Comparison of ENCODE assay signal across 2 cellular contexts in genomic region chr1:150777544-150777943, GRCh38.
TF ChIP-seq lines count a peak whose summit lies in the region.

No MANE protein-coding gene starts in this region.

TF ChIP-seq in GM12878, 131 proteins besides CTCF, POLR2A, EP300 and RAD21:
- TF ChIP-seq SPI1 (IDR thresholded peaks at IDR 0.05; ENCODE audit: borderline replicate concordance, insufficient read depth, low read depth, low read length) = 0 out of 2 replicates have a peak, but pooled peaks have one; percentile 8
- TF ChIP-seq, protein P1, sequence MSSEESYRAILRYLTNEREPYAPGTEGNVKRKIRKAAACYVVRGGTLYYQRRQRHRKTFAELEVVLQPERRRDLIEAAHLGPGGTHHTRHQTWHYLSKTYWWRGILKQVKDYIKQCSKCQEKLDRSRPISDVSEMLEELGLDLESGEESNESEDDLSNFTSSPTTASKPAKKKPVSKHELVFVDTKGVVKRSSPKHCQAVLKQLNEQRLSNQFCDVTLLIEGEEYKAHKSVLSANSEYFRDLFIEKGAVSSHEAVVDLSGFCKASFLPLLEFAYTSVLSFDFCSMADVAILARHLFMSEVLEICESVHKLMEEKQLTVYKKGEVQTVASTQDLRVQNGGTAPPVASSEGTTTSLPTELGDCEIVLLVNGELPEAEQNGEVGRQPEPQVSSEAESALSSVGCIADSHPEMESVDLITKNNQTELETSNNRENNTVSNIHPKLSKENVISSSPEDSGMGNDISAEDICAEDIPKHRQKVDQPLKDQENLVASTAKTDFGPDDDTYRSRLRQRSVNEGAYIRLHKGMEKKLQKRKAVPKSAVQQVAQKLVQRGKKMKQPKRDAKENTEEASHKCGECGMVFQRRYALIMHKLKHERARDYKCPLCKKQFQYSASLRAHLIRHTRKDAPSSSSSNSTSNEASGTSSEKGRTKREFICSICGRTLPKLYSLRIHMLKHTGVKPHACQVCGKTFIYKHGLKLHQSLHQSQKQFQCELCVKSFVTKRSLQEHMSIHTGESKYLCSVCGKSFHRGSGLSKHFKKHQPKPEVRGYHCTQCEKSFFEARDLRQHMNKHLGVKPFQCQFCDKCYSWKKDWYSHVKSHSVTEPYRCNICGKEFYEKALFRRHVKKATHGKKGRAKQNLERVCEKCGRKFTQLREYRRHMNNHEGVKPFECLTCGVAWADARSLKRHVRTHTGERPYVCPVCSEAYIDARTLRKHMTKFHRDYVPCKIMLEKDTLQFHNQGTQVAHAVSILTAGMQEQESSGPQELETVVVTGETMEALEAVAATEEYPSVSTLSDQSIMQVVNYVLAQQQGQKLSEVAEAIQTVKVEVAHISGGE (CRISPR knock-in tag; IDR thresholded peaks at IDR 0.05) = no peak
TF ChIP-seq in GM12878: peak in this region for 1.

TF ChIP-seq in WTC11, 78 proteins besides CTCF, POLR2A, EP300 and RAD21:
- no peak for TF ChIP-seq ATF1 (CRISPR knock-in tag; IDR thresholded peaks at IDR 0.05)
- TF ChIP-seq EMX1 (CRISPR knock-in tag; IDR thresholded peaks at IDR 0.05) = no peak
- TF ChIP-seq ATF6 (CRISPR knock-in tag; IDR thresholded peaks at IDR 0.05) = no peak
- TF ChIP-seq ERG (CRISPR knock-in tag; IDR thresholded peaks at IDR 0.05) = no peak
- no peak for TF ChIP-seq ATF3 (CRISPR knock-in tag; conservative IDR thresholded peaks at IDR 0.05)
- no peak for TF ChIP-seq STAT6 (CRISPR knock-in tag; conservative IDR thresholded peaks at IDR 0.05; ENCODE audit: low read depth)
- TF ChIP-seq ZNF425 (CRISPR knock-in tag; conservative IDR thresholded peaks at IDR 0.05) = no peak
- TF ChIP-seq ETV6 (CRISPR knock-in tag; IDR thresholded peaks at IDR 0.05) = no peak
- TF ChIP-seq PRRX2 (CRISPR knock-in tag; IDR thresholded peaks at IDR 0.05) = no peak
